In genomic region chr11:26062665-26063064, GRCh38 we compare ENCODE assay signal across 21 cellular contexts.
"Had no signal": no experiment of that assay in that cellular context is flagged by ENCODE, and none has a peak within 500 bp of the region (broad histone marks: within the 10 kb centered on the region; RNA-seq: fewer than 3 reads in every experiment).

No MANE protein-coding gene starts in this region.

- H3K4me1 ChIP-seq: gastrocnemius medialis, lower lobe of right lung, pancreas, prostate gland, right lobe of liver, spleen, stomach had no signal

- H3K4me1 Mint-ChIP-seq: mesothelial cell of epicardium had no signal

- H3K27me3 Mint-ChIP-seq: memory B cell; natural killer cell treated with Interleukin-12 subunit alpha and Interleukin-12 subunit beta and Interleukin-15 and Interleukin-18, amount 100 ng/mL, for 72 hours; stimulated activated memory B cell treated with anti-CD40 and anti-IgM and Interleukin-4, amounts not matched to agents 10 μg/mL and 1 μg/mL and 100 μg/mL, for 72 hours; type B pancreatic cell had no signal

- H3K4me3 ChIP-seq: gastrocnemius medialis, lower lobe of right lung, pancreas, prostate gland, right lobe of liver, spleen, stomach had no signal

- H3K27ac ChIP-seq: gastrocnemius medialis, lower lobe of right lung, pancreas, prostate gland, right lobe of liver, spleen, stomach had no signal

- H3K27ac Mint-ChIP-seq: memory B cell; mesothelial cell of epicardium; natural killer cell treated with Interleukin-12 subunit alpha and Interleukin-12 subunit beta and Interleukin-15 and Interleukin-18, amount 100 ng/mL, for 72 hours; stimulated activated memory B cell treated with anti-CD40 and anti-IgM and Interleukin-4, amounts not matched to agents 10 μg/mL and 1 μg/mL and 100 μg/mL, for 72 hours; type B pancreatic cell had no signal

- H3K36me3 Mint-ChIP-seq: memory B cell; mesothelial cell of epicardium; stimulated activated memory B cell treated with anti-CD40 and anti-IgM and Interleukin-4, amounts not matched to agents 10 μg/mL and 1 μg/mL and 100 μg/mL, for 72 hours; type B pancreatic cell had no signal

- ATAC-seq: esophagus mucosa; gastrocnemius medialis; left lobe of liver; lower lobe of right lung; natural killer cell treated with Interleukin-12 subunit alpha and Interleukin-12 subunit beta and Interleukin-15 and Interleukin-18, amount 100 ng/mL, for 72 hours; pancreas; right lobe of liver; stimulated activated memory B cell treated with anti-CD40 and anti-IgM and Interleukin-4, amounts not matched to agents 10 μg/mL and 1 μg/mL and 100 μg/mL, for 72 hours had no signal

- H3K4me3 Mint-ChIP-seq: memory B cell; mesothelial cell of epicardium; natural killer cell treated with Interleukin-12 subunit alpha and Interleukin-12 subunit beta and Interleukin-15 and Interleukin-18, amount 100 ng/mL, for 72 hours; stimulated activated memory B cell treated with anti-CD40 and anti-IgM and Interleukin-4, amounts not matched to agents 10 μg/mL and 1 μg/mL and 100 μg/mL, for 72 hours; type B pancreatic cell had no signal

- H3K9me3 Mint-ChIP-seq: stimulated activated memory B cell treated with anti-CD40 and anti-IgM and Interleukin-4, amounts not matched to agents 10 μg/mL and 1 μg/mL and 100 μg/mL, for 72 hours had no signal

- H3K9me3 ChIP-seq: gastrocnemius medialis, lower lobe of right lung, pancreas, prostate gland, right lobe of liver, spleen, stomach had no signal

- H3K27me3 ChIP-seq: gastrocnemius medialis, right lobe of liver, spleen, stomach had no signal

- H3K36me3 ChIP-seq: gastrocnemius medialis, lower lobe of right lung, pancreas, prostate gland, right lobe of liver, spleen, stomach had no signal

- DNase-seq: cortex of kidney; effector memory CD4-positive, alpha-beta T cell; gastrocnemius medialis; islet precursor cell; lower lobe of right lung; occipital lobe; pancreas; right lobe of liver; spleen; stimulated activated CD4-positive, alpha-beta T cell treated with anti-CD3 and anti-CD28 coated beads, Interleukin-15, amount 100 ng/mL, for 24 hours; stimulated activated CD4-positive, alpha-beta T cell treated with anti-CD3 and anti-CD28 coated beads, Interleukin-1b, Interleukin-23, amount 100 ng/mL, for 48 hours; stimulated activated CD4-positive, alpha-beta T cell treated with anti-CD3 and anti-CD28 coated beads, Interleukin-4, amount 100 ng/mL, for 24 hours; stomach had no signal
